ENCODE assay signal across 8 cellular contexts in the genomic region with DNA sequence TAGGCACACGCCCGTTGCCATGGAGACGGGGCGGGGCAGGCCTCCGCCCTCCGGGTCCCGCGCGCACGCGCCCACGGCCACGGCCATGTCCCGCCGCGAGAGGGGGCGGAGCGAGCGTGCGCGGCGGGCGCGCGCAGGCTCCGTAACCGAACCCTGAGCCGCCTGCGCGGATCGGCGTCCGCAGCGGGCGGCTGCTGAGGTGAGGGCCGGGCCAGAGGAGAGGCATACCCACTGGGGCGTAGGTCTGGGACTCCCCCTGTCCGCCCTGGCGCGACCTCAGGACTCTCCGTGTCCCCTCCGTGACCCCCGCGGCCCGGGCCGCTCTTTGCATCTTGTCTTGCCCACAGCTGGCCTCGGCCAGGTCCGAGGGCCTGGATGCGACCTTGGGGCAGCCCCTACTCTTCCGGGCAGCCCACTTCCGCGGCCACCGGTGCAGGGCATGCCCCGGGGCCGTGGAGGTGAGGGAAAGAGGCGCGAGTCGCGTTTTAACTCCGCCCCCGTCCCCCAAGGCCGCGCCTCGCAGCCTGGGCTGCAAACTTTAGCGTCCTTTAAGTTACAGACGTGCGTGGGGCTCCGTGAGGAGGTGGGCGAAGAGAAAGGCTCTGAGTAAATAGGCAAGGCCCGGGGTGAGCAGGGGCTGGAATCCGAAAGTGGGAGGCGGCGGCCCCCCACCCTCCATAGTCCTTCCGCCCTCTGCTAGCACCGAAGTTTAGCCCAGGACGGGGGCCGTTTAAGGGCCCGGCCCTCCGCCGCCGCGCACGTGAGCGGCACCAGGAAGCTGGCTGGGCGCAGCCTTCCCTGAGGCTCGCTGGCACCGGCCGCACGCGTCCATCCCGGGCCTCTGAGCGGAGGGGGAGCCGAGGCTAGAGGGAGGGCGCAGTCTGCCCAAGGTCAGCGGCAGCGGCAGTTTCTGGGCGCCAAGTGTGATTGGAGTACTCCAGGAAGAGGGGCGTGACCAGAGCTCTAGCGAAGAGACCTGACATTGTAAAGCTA. TPM values are rescaled to one million over a fixed set of nuclear protein-coding genes. Genes with fewer than 3 reads are reported as not detected.
DNase-seq lines count a peak whose midpoint lies in the region; ATAC-seq, FAIRE-seq and TF ChIP-seq lines count a peak whose summit lies in the region.

A gene with protein sequence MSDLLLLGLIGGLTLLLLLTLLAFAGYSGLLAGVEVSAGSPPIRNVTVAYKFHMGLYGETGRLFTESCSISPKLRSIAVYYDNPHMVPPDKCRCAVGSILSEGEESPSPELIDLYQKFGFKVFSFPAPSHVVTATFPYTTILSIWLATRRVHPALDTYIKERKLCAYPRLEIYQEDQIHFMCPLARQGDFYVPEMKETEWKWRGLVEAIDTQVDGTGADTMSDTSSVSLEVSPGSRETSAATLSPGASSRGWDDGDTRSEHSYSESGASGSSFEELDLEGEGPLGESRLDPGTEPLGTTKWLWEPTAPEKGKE (plus strand): TSS at position 163 of the 993 bp plus-strand sequence. CDS start 3,053 bp downstream, outside the sequence.

- peak within 1 kb of the TSS; percentile 88 for H3K27ac Mint-ChIP-seq in activated naive CD8-positive, alpha-beta T cell treated with anti-CD3 and anti-CD28 coated beads for 36 hours

- ATAC-seq in Right ventricle myocardium inferior (peak; percentile 95), pancreas (peak; percentile 86 to 92 (median 87))

- H3K4me1 Mint-ChIP-seq in activated naive CD8-positive, alpha-beta T cell treated with anti-CD3 and anti-CD28 coated beads for 36 hours: peaks cover 58% of the 10 kb centered on the region

- H3K4me3 Mint-ChIP-seq in activated naive CD8-positive, alpha-beta T cell treated with anti-CD3 and anti-CD28 coated beads for 36 hours: peak within 1 kb of the TSS; percentile 86

- DNase-seq in GDM1 (lab: John Stamatoyannopoulos, UW) (peak; percentile 93), GOT3 (lab: John Stamatoyannopoulos, UW) (peak; percentile 59), LoVo (ENCODE audit: low spot score) (peak; percentile 92), Right ventricle myocardium inferior (ENCODE audit: missing footprints) (peak; percentile 97), pancreas (peak; percentile 84 to 95 (median 91)), thyroid gland (peak; percentile 89 to 91)
- DNase-seq in activated naive CD8-positive, alpha-beta T cell treated with anti-CD3 and anti-CD28 coated beads for 36 hours: peak; percentile 95

- no peaks in the 10 kb centered on the region for H3K79me2 ChIP-seq in SU-DHL-6 (ENCODE audit: insufficient read depth, low read length)

- H3K9me3 Mint-ChIP-seq in activated naive CD8-positive, alpha-beta T cell treated with anti-CD3 and anti-CD28 coated beads for 36 hours: no peaks in the 10 kb centered on the region

- peak within 1 kb of the TSS; percentile 77 for H3K4me2 ChIP-seq in SU-DHL-6 (ENCODE audit: low read depth, low read length, poor library complexity, severe bottlenecking)

- H3K4me3 ChIP-seq in SU-DHL-6 (ENCODE audit: insufficient read depth, low read length, poor library complexity, severe bottlenecking) (peak within 1 kb of the TSS; percentile 65), pancreas (peak within 1 kb of the TSS; percentile 85 to 89 (median 86)), thyroid gland (replicated peaks in 1 of 3) (peak within 1 kb of the TSS; percentile 84 to 94 (median 84))

- peaks cover 16% of the 10 kb centered on the region for H3K36me3 Mint-ChIP-seq in activated naive CD8-positive, alpha-beta T cell treated with anti-CD3 and anti-CD28 coated beads for 36 hours

- WGBS in pancreas, 2 donors: 0% methylated on average over 96 to 99 of the region's 99 CpGs
- 0% methylated on average over 12 to 35 of the region's 99 CpGs for WGBS in thyroid gland, 2 donors

- H3K9me3 ChIP-seq in SU-DHL-6 (ENCODE audit: insufficient read depth, low read length): no peaks in the 10 kb centered on the region
- H3K9me3 ChIP-seq in pancreas: no peaks in the 10 kb centered on the region
- H3K9me3 ChIP-seq in thyroid gland: no peaks in the 10 kb centered on the region

- TF ChIP-seq POLR2A in thyroid gland (IDR thresholded peaks at IDR 0.05): peak in 1 of 2 donors; percentile 88

- H3K9me2 ChIP-seq in SU-DHL-6 (replicated peaks; ENCODE audit: insufficient read depth, low read length): no peaks in the 10 kb centered on the region

- peak within 1 kb of the TSS; percentile 82 for H3K27ac ChIP-seq in SU-DHL-6 (ENCODE audit: low read depth, low read length)
- peak within 1 kb of the TSS; percentile 87 to 90 (median 89) for H3K27ac ChIP-seq in pancreas
- H3K27ac ChIP-seq in thyroid gland: peak within 1 kb of the TSS; percentile 92 to 94 (median 93)

- H3K4me1 ChIP-seq in pancreas (peaks cover 0 to 22% (median 6%) of the 10 kb centered on the region in 3 donors), thyroid gland (peaks cover 14 to 59% of the 10 kb centered on the region in 2 donors)

- intact Hi-C loops in Right ventricle myocardium inferior (cut with DNase I) (loop anchor here (5.0 kb wide), 1 partner anchor 284 kb away; a partner anchor contains a TSS), pancreas (cut with DNase I) (no loop called here), thyroid gland (cut with DNase I) (loop anchor here (5.0 kb wide), 1 partner anchor 279 kb away; a partner anchor contains a TSS)

- H3K27me3 ChIP-seq in SU-DHL-6 (ENCODE audit: low read length) (no peaks in the 10 kb centered on the region), pancreas (no peaks in the 10 kb centered on the region), thyroid gland (no peaks in the 10 kb centered on the region)

- H3K27me3 Mint-ChIP-seq in activated naive CD8-positive, alpha-beta T cell treated with anti-CD3 and anti-CD28 coated beads for 36 hours: no peaks in the 10 kb centered on the region

- no peak for FAIRE-seq in pancreas (lab: Jason Lieb, UNC)

- TF ChIP-seq CTCF in SU-DHL-6 (IDR thresholded peaks at IDR 0.05; ENCODE audit: insufficient read depth, low read length, poor library complexity, severe bottlenecking) (no peak), pancreas (IDR thresholded peaks at IDR 0.05) (no peak), thyroid gland (IDR thresholded peaks at IDR 0.05) (no peak)

- peaks cover 19% of the 10 kb centered on the region for H3F3A ChIP-seq in SU-DHL-6 (ENCODE audit: insufficient read depth)

- H3K9ac ChIP-seq in SU-DHL-6 (ENCODE audit: low read length): peak within 1 kb of the TSS; percentile 90

- H3K36me3 ChIP-seq in SU-DHL-6 (ENCODE audit: low read length): no peaks in the 10 kb centered on the region
- no peaks in the 10 kb centered on the region for H3K36me3 ChIP-seq in pancreas
- H3K36me3 ChIP-seq in thyroid gland: no peaks in the 10 kb centered on the region

- H4K20me1 ChIP-seq in SU-DHL-6 (ENCODE audit: low read depth, low read length): no peaks in the 10 kb centered on the region

- H2AFZ ChIP-seq in SU-DHL-6 (ENCODE audit: low read depth, low read length, severe bottlenecking): peak within 1 kb of the TSS; percentile 32

RNA-seq across cellular contexts. Expression of the gene that starts here (rescaled TPM):
- total RNA-seq in activated naive CD8-positive, alpha-beta T cell treated with anti-CD3 and anti-CD28 coated beads for 36 hours: 10 to 100 TPM; 37.1 to 39.5 TPM
- total RNA-seq in Right ventricle myocardium inferior: 37.1 TPM
- total RNA-seq in pancreas: 10 to 100 TPM; 20.9 to 31.0 (median 22.9) TPM
- 10 to 100 TPM; 45.2 to 59.3 TPM for polyA plus RNA-seq in pancreas
- 100 to 1,000 TPM in 3 of 4 donors, 10 to 100 TPM in 1; 74.3 to 135 (median 122) TPM for total RNA-seq in thyroid gland

Comparison
In these comparisons a context has a peak if more than half of its experiments do, and no peak if none do; other contexts are left out.
1. Peak in every context shown above with its lines: DNase-seq, ATAC-seq, H3K4me3 ChIP-seq and H3K27ac ChIP-seq.
2. intact Hi-C loops: an anchor here in Right ventricle myocardium inferior (5.0 kb wide) and thyroid gland (5.0 kb wide); none called in pancreas.